2 cellular contexts compared by ENCODE assay signal in the genomic region with DNA sequence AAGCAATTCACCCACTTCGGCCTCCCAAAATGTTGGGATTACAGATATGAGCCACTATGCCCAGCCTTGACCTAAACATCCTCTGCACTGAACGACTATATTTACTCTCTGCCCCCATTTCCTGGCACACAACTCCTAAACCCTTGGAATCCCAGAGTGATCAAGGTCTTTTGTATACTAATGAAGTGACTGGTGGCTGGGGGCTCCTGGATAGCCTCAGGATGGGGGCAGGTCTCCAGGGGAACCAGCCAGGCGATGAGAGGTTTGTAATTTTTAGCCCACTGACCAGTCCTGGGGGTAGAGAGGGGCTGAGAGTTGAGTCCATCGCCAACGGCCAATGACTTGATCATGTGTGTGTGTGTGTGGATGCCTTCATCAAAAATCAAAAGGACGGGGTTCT.
TF ChIP-seq lines count a peak whose summit lies in the region.

No MANE protein-coding gene starts in this region.

TF ChIP-seq in GM23338, 12 proteins besides CTCF, POLR2A, EP300 and RAD21:
- no peak for TF ChIP-seq JUNB (IDR thresholded peaks at IDR 0.05; ENCODE audit: unreplicated experiment)
- no peak for TF ChIP-seq POLR2AphosphoS5 (IDR thresholded peaks at IDR 0.05; ENCODE audit: low read depth)
- TF ChIP-seq EZH2phosphoT487 (IDR thresholded peaks at IDR 0.05; ENCODE audit: unreplicated experiment): no peak
- no peak for TF ChIP-seq STAT1 (IDR thresholded peaks at IDR 0.05; ENCODE audit: unreplicated experiment)
TF ChIP-seq in GM23338: peak in this region for 0.

TF ChIP-seq in IMR-90, 13 proteins besides CTCF, POLR2A, EP300 and RAD21:
- TF ChIP-seq RCOR1 (IDR thresholded peaks at IDR 0.05; ENCODE audit: insufficient replicate concordance, low read length) (no peak), MXI1 (IDR thresholded peaks at IDR 0.05; ENCODE audit: borderline replicate concordance, low read depth, low read length) (no peak), MAZ (IDR thresholded peaks at IDR 0.05; ENCODE audit: borderline replicate concordance, low read depth, low read length) (no peak), BHLHE40 (IDR thresholded peaks at IDR 0.05; ENCODE audit: low read depth, low read length) (no peak), FOS (IDR thresholded peaks at IDR 0.05; ENCODE audit: low read depth, low read length) (no peak), CHD1 (IDR thresholded peaks at IDR 0.05; ENCODE audit: low read depth, low read length) (no peak), CEBPB (IDR thresholded peaks at IDR 0.05; ENCODE audit: low read depth, low read length) (no peak), NFE2L2 (IDR thresholded peaks at IDR 0.05; ENCODE audit: low read depth, low read length) (no peak)
TF ChIP-seq in IMR-90: peak in this region for 0.
